Comparison of ENCODE assay signal across 9 cellular contexts in the genomic region with DNA sequence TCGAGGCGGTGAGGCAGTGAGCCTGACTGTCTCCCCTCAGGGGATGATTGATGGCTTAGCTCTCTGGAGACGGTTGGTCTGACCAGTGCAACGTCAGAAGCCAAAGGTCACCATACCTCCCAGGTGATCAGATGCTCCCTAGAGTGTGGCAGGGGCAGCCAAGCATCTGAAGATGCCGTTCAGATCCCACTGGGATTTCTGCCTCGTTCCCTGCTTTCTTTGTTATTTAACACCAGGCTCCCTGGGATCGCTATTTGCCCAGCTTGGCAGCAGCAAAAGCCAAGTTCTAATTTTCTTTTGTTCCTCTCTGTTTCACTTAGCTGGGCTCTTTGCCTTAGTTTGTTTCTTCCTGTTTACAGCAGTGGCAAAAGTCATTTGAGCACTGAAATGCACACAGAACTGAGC. TPM values are rescaled to one million over a fixed set of nuclear protein-coding genes. Genes with fewer than 3 reads are reported as not detected.
DNase-seq lines count a peak whose midpoint lies in the region; ATAC-seq and TF ChIP-seq lines count a peak whose summit lies in the region.
"Had no signal": no experiment of that assay in that cellular context is flagged by ENCODE, and none has a peak within 500 bp of the region (broad histone marks: within the 10 kb centered on the region; RNA-seq: fewer than 3 reads in every experiment).

No MANE protein-coding gene starts in this region.

- H3K4me1 Mint-ChIP-seq in type B pancreatic cell (ENCODE audit: unreplicated experiment): peaks cover 36% of the 10 kb centered on the region

- H3K27me3 Mint-ChIP-seq in type B pancreatic cell: no peaks in the 10 kb centered on the region
- H3K27me3 Mint-ChIP-seq: activated naive CD8-positive, alpha-beta T cell treated with anti-CD3 and anti-CD28 coated beads for 36 hours had no signal

- H3K9me3 ChIP-seq in ascending aorta (no peaks in the 10 kb centered on the region), left lung (no peaks in the 10 kb centered on the region)

- DNase-seq in NCI-H2196 (lab: John Stamatoyannopoulos, UW; ENCODE audit: unreplicated experiment): peak; percentile 16
- no peak for DNase-seq in NCI-H2196 treated with DMSO at 0.1 percent for 48 hours (lab: John Stamatoyannopoulos, UW; ENCODE audit: unreplicated experiment)
- DNase-seq in ascending aorta (ENCODE audit: low spot score in 2 of 2): no peak
- DNase-seq in left lung: no peak
- DNase-seq in type B pancreatic cell (ENCODE audit: extremely low spot score, unreplicated experiment): no peak
- no peak for DNase-seq in NCI-H2029 treated with DMSO at 0.1 percent for 48 hours (lab: John Stamatoyannopoulos, UW)
- DNase-seq in AG20443 (ENCODE audit: low spot score): no peak
- DNase-seq: activated naive CD8-positive, alpha-beta T cell treated with anti-CD3 and anti-CD28 coated beads for 36 hours had no signal

- ATAC-seq in left lung: peak; percentile 28
- ATAC-seq in GM19397 (IDR thresholded peaks at IDR 0.05; ENCODE audit: unreplicated experiment): no peak

- peaks cover 20 to 22% of the 10 kb centered on the region in 2 donors for H3K36me3 ChIP-seq in ascending aorta
- peaks cover 0 to 5% of the 10 kb centered on the region in 2 donors for H3K36me3 ChIP-seq in left lung

- H3K4me3 Mint-ChIP-seq in type B pancreatic cell: peak overlapping the region; percentile 44
- H3K4me3 Mint-ChIP-seq: activated naive CD8-positive, alpha-beta T cell treated with anti-CD3 and anti-CD28 coated beads for 36 hours had no signal

- H3K4me1 ChIP-seq in ascending aorta (peaks cover 12 to 32% of the 10 kb centered on the region in 2 donors), left lung (peaks cover 13 to 66% of the 10 kb centered on the region in 2 donors)

- intact Hi-C loops in ascending aorta (cut with DNase I): loop anchor here (2.0 kb wide), 1 partner anchor 21 kb away; no protein-coding TSS in a partner anchor
- intact Hi-C loops in left lung (cut with DNase I): no loop called here

- H3K27ac ChIP-seq in ascending aorta (peak overlapping the region; percentile 50 to 70), left lung (peak overlapping the region in 1 of 2 donors; percentile 89)

- no peak for TF ChIP-seq CTCF in ascending aorta (IDR thresholded peaks at IDR 0.05)
- no peak for TF ChIP-seq CTCF in left lung (IDR thresholded peaks at IDR 0.05)
- TF ChIP-seq CTCF in type B pancreatic cell (conservative IDR thresholded peaks at IDR 0.05): no peak

- H3K9me3 Mint-ChIP-seq in type B pancreatic cell: peaks cover 5% of the 10 kb centered on the region

- H3K27ac Mint-ChIP-seq in type B pancreatic cell: peak overlapping the region; percentile 68
- H3K27ac Mint-ChIP-seq: activated naive CD8-positive, alpha-beta T cell treated with anti-CD3 and anti-CD28 coated beads for 36 hours had no signal

- no peak overlapping the region for H3K4me3 ChIP-seq in ascending aorta
- H3K4me3 ChIP-seq in left lung: no peak overlapping the region

- H3K27me3 ChIP-seq in ascending aorta: no peaks in the 10 kb centered on the region
- no peaks in the 10 kb centered on the region for H3K27me3 ChIP-seq in left lung

- peaks cover 33% of the 10 kb centered on the region for H3K36me3 Mint-ChIP-seq in type B pancreatic cell

RNA-seq across cellular contexts. Expression of a gene that starts 53.5 kb away (rescaled TPM):
- total RNA-seq in ascending aorta (94.7 TPM), left lung (100 to 1,000 TPM in 1 of 2 donors, 10 to 100 TPM in 1; 73.7 to 103 TPM), type B pancreatic cell (ENCODE audit: low replicate concordance) (171 and 195 TPM in 2 replicates)
